17 cellular contexts compared by ENCODE assay signal in the genomic region with DNA sequence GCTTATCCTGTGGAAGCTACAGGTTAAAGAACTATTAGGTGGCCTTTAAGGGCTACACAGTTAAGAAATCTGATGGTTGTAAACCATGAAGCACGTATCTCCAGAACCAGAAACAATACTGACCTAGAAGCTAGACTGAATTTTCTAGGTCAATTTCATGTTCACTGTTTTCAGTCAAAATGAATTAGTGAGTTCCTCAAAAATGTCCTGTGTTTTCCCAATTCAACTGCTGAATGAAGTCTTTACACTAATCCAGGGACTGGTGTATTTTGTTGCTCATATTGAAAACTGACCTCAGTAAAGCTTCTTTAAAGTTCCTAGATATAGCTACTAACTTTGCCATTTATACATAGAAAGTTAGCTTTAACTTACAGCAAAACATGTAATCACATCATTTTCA. TPM values are rescaled to one million over a fixed set of nuclear protein-coding genes. Genes with fewer than 3 reads are reported as not detected.
DNase-seq lines count a peak whose midpoint lies in the region; ATAC-seq and TF ChIP-seq lines count a peak whose summit lies in the region.
"Had no signal": no experiment of that assay in that cellular context is flagged by ENCODE, and none has a peak within 500 bp of the region (broad histone marks: within the 10 kb centered on the region; RNA-seq: fewer than 3 reads in every experiment).

No MANE protein-coding gene starts in this region.

- no peaks in the 10 kb centered on the region for H3K9me2 ChIP-seq in GM23248 (ENCODE audit: insufficient read depth)

- POLR2A ChIA-PET in activated CD4-positive, alpha-beta memory T cell treated with anti-CD3 and anti-CD28 coated beads, Interleukin-2, amount 10 ng/mL, durations not matched to agents 7 days and 5 days (lab: Charles Lee): interaction anchor here (7.7 to 21.6 kb wide), 2 partner anchors 6 to 18 kb away, joined by 131 to 925 read pairs; a partner anchor contains a TSS

- no peak overlapping the region for H3K4me2 ChIP-seq in GM23248 (ENCODE audit: unreplicated experiment)

- H3K9me3 Mint-ChIP-seq in CD4-positive, CD25-positive, alpha-beta regulatory T cell: peaks cover 0 to 4% (median 0%) of the 10 kb centered on the region in 7 donors
- no peaks in the 10 kb centered on the region for H3K9me3 Mint-ChIP-seq in activated CD4-positive, alpha-beta memory T cell treated with anti-CD3 and anti-CD28 coated beads, Interleukin-2, amount 10 ng/mL, durations not matched to agents 7 days and 5 days
- no peaks in the 10 kb centered on the region for H3K9me3 Mint-ChIP-seq in mesothelial cell of epicardium

- CTCF ChIA-PET in activated CD4-positive, alpha-beta memory T cell treated with anti-CD3 and anti-CD28 coated beads, Interleukin-2, amount 10 ng/mL, durations not matched to agents 7 days and 5 days (lab: Charles Lee): interaction anchor here (1.3 to 9.1 kb wide), 2 partner anchors 22 to 184 kb away, joined by 8 to 92 read pairs; a partner anchor contains a TSS

- peaks cover 70% of the 10 kb centered on the region for H3F3A ChIP-seq in GM23248 (ENCODE audit: insufficient read depth)

- H3K9ac ChIP-seq in GM23248: peak overlapping the region; percentile 11; the same call in 1 of the 2 replicates
- H3K9ac ChIP-seq: KMS-11 had no signal

- H3K9me3 ChIP-seq in CD4-positive, CD25-positive, alpha-beta regulatory T cell (ENCODE audit: control insufficient read depth in 2 of 2, low read length in 2 of 2): no peaks in the 10 kb centered on the region
- H3K9me3 ChIP-seq in GM23248 (ENCODE audit: low read depth): no peaks in the 10 kb centered on the region
- H3K9me3 ChIP-seq: ovary, SJCRH30 had no signal

- DNase-seq in CD4-positive, CD25-positive, alpha-beta regulatory T cell: no peak
- DNase-seq in GM23248: no peak
- DNase-seq in activated CD4-positive, alpha-beta memory T cell treated with anti-CD3 and anti-CD28 coated beads, Interleukin-2, amount 10 ng/mL, durations not matched to agents 7 days and 5 days: no peak
- DNase-seq in mesothelial cell of epicardium (ENCODE audit: low spot score in 2 of 2, unreplicated experiment in 2 of 2): no peak
- DNase-seq in activated CD8-positive, alpha-beta memory T cell treated with anti-CD3 and anti-CD28 coated beads, Interleukin-2, amount 50 U/mL, for 48 hours: no peak
- DNase-seq in T-helper 9 cell: no peak
- no peak for DNase-seq in putamen (ENCODE audit: low spot score)
- DNase-seq: activated CD8-positive, alpha-beta memory T cell treated with anti-CD3 and anti-CD28 coated beads, Interleukin-2, amount 10 ng/mL, durations not matched to agents 7 days and 5 days; amniotic stem cell; glutamatergic neuron; islet precursor cell; NCI-H146; NCI-H510A; ovary; SJCRH30 had no signal

- peak overlapping the region; percentile 45 for H3K27ac ChIP-seq in CD4-positive, CD25-positive, alpha-beta regulatory T cell (ENCODE audit: insufficient read depth, low read length, poor library complexity, severe bottlenecking)
- no peak overlapping the region for H3K27ac ChIP-seq in GM23248
- H3K27ac ChIP-seq: KMS-11, ovary, SJCRH30 had no signal

- peaks cover 9% of the 10 kb centered on the region for H3K27me3 Mint-ChIP-seq in CD4-positive, CD25-positive, alpha-beta regulatory T cell
- no peaks in the 10 kb centered on the region for H3K27me3 Mint-ChIP-seq in activated CD4-positive, alpha-beta memory T cell treated with anti-CD3 and anti-CD28 coated beads, Interleukin-2, amount 10 ng/mL, durations not matched to agents 7 days and 5 days
- no peaks in the 10 kb centered on the region for H3K27me3 Mint-ChIP-seq in mesothelial cell of epicardium (ENCODE audit: low read depth)
- H3K27me3 Mint-ChIP-seq: activated CD8-positive, alpha-beta memory T cell treated with anti-CD3 and anti-CD28 coated beads, Interleukin-2, amount 10 ng/mL, durations not matched to agents 7 days and 5 days had no signal

- TF ChIP-seq CTCF in mesothelial cell of epicardium (IDR thresholded peaks at IDR 0.05; ENCODE audit: unreplicated experiment): no peak

- H2AFZ ChIP-seq in GM23248: no peak overlapping the region

- peaks cover 90% of the 10 kb centered on the region for H3K4me1 ChIP-seq in CD4-positive, CD25-positive, alpha-beta regulatory T cell (ENCODE audit: control insufficient read depth, insufficient read depth, low read length, poor library complexity, severe bottlenecking)
- peaks cover 34% of the 10 kb centered on the region for H3K4me1 ChIP-seq in GM23248 (ENCODE audit: insufficient read depth)

- peaks cover 84% of the 10 kb centered on the region for H3K36me3 ChIP-seq in CD4-positive, CD25-positive, alpha-beta regulatory T cell (ENCODE audit: control insufficient read depth, insufficient read depth, low read length)
- peaks cover 85% of the 10 kb centered on the region for H3K36me3 ChIP-seq in GM23248 (ENCODE audit: low read depth)
- H3K36me3 ChIP-seq: ovary had no signal

- peak overlapping the region in 2 of 4 donors; percentile 51 to 73 for H3K4me3 Mint-ChIP-seq in CD4-positive, CD25-positive, alpha-beta regulatory T cell
- no peak overlapping the region for H3K4me3 Mint-ChIP-seq in activated CD4-positive, alpha-beta memory T cell treated with anti-CD3 and anti-CD28 coated beads, Interleukin-2, amount 10 ng/mL, durations not matched to agents 7 days and 5 days
- H3K4me3 Mint-ChIP-seq in mesothelial cell of epicardium: no peak overlapping the region

- H3K4me1 Mint-ChIP-seq in CD4-positive, CD25-positive, alpha-beta regulatory T cell: peaks cover 59 to 90% (median 78%) of the 10 kb centered on the region in 4 donors
- peaks cover 82% of the 10 kb centered on the region for H3K4me1 Mint-ChIP-seq in activated CD4-positive, alpha-beta memory T cell treated with anti-CD3 and anti-CD28 coated beads, Interleukin-2, amount 10 ng/mL, durations not matched to agents 7 days and 5 days
- H3K4me1 Mint-ChIP-seq in mesothelial cell of epicardium: peaks cover 34% of the 10 kb centered on the region

- WGBS in GM23248 (ENCODE audit: low coverage in 1 of 2, low lambda C conversion rate in 2 of 2, missing lambda C conversion rate in 2 of 2), 2 experiments: 68 to 75% methylated on average over 1 of the region's 1 CpG

- H3K4me3 ChIP-seq in CD4-positive, CD25-positive, alpha-beta regulatory T cell (ENCODE audit: low read depth, low read length): peak overlapping the region; percentile 99
- H3K4me3 ChIP-seq in GM23248: no peak overlapping the region
- H3K4me3 ChIP-seq: ovary, SJCRH30 had no signal

- peak overlapping the region; percentile 18 to 78 (median 63) for H3K27ac Mint-ChIP-seq in CD4-positive, CD25-positive, alpha-beta regulatory T cell
- peak overlapping the region; percentile 48 for H3K27ac Mint-ChIP-seq in activated CD4-positive, alpha-beta memory T cell treated with anti-CD3 and anti-CD28 coated beads, Interleukin-2, amount 10 ng/mL, durations not matched to agents 7 days and 5 days
- H3K27ac Mint-ChIP-seq in mesothelial cell of epicardium: peak overlapping the region; percentile 28

- peaks cover 98% of the 10 kb centered on the region for H3K79me2 ChIP-seq in GM23248 (ENCODE audit: insufficient read depth)

- no peak for ATAC-seq in CD4-positive, CD25-positive, alpha-beta regulatory T cell (ENCODE audit: low read depth in 2 of 2)
- ATAC-seq in GM21423 (IDR thresholded peaks at IDR 0.05; ENCODE audit: unreplicated experiment): no peak
- ATAC-seq: activated CD8-positive, alpha-beta memory T cell treated with anti-CD3 and anti-CD28 coated beads, Interleukin-2, amount 10 ng/mL, durations not matched to agents 7 days and 5 days had no signal

- in situ Hi-C loops in GM23248 (cut with MboI): loop anchor here (25.0 kb wide), 1 partner anchor 179 kb away; no protein-coding TSS in a partner anchor

- H3K27me3 ChIP-seq in CD4-positive, CD25-positive, alpha-beta regulatory T cell (ENCODE audit: control insufficient read depth, insufficient read depth, low read length): no peaks in the 10 kb centered on the region
- no peaks in the 10 kb centered on the region for H3K27me3 ChIP-seq in GM23248 (replicated peaks; ENCODE audit: insufficient read depth)
- H3K27me3 ChIP-seq: ovary, SJCRH30 had no signal

- peaks cover 73% of the 10 kb centered on the region for H3K36me3 Mint-ChIP-seq in CD4-positive, CD25-positive, alpha-beta regulatory T cell
- H3K36me3 Mint-ChIP-seq in activated CD4-positive, alpha-beta memory T cell treated with anti-CD3 and anti-CD28 coated beads, Interleukin-2, amount 10 ng/mL, durations not matched to agents 7 days and 5 days (ENCODE audit: low read depth): peaks cover 91% of the 10 kb centered on the region
- H3K36me3 Mint-ChIP-seq in mesothelial cell of epicardium: peaks cover 59% of the 10 kb centered on the region

- H4K20me1 ChIP-seq in GM23248 (ENCODE audit: insufficient read depth): peaks cover 42% of the 10 kb centered on the region

RNA-seq across cellular contexts. Expression of a gene that starts 6.0 kb away (rescaled TPM):
- 523 TPM for total RNA-seq in CD4-positive, CD25-positive, alpha-beta regulatory T cell
- 100 to 1,000 TPM; 169 to 234 (median 216) TPM for polyA plus RNA-seq in CD4-positive, CD25-positive, alpha-beta regulatory T cell
- total RNA-seq in GM23248 (2014; rRNA removed; shearing (Covaris generic)): 226 and 227 TPM in 2 replicates
- 166 and 173 TPM in 2 replicates for polyA plus RNA-seq in GM23248 (2016; fragmentation: Nextera tagmentation; extraction: Ambion mirVana)
- total RNA-seq in activated CD4-positive, alpha-beta memory T cell treated with anti-CD3 and anti-CD28 coated beads, Interleukin-2, amount 10 ng/mL, durations not matched to agents 7 days and 5 days: 100 to 1,000 TPM; 364 to 371 TPM
- 423 to 436 TPM (median 424 TPM) in 3 replicates for total RNA-seq in mesothelial cell of epicardium

RNA-seq across cellular contexts. Expression of a gene that starts 22.9 kb away (rescaled TPM):
- 25.8 TPM for total RNA-seq in CD4-positive, CD25-positive, alpha-beta regulatory T cell
- polyA plus RNA-seq in CD4-positive, CD25-positive, alpha-beta regulatory T cell: 10 to 100 TPM; 32.0 to 42.2 (median 37.2) TPM
- 21.5 and 21.9 TPM in 2 replicates for total RNA-seq in GM23248 (2014; rRNA removed; shearing (Covaris generic))
- polyA plus RNA-seq in GM23248 (2016; fragmentation: Nextera tagmentation; extraction: Ambion mirVana): 86.5 and 88.0 TPM in 2 replicates
- 10 to 100 TPM; 22.2 to 22.9 TPM for total RNA-seq in activated CD4-positive, alpha-beta memory T cell treated with anti-CD3 and anti-CD28 coated beads, Interleukin-2, amount 10 ng/mL, durations not matched to agents 7 days and 5 days
- total RNA-seq in mesothelial cell of epicardium: 27.7 to 31.9 TPM (median 29.3 TPM) in 3 replicates
